7 cellular contexts compared by ENCODE assay signal in the genomic region with DNA sequence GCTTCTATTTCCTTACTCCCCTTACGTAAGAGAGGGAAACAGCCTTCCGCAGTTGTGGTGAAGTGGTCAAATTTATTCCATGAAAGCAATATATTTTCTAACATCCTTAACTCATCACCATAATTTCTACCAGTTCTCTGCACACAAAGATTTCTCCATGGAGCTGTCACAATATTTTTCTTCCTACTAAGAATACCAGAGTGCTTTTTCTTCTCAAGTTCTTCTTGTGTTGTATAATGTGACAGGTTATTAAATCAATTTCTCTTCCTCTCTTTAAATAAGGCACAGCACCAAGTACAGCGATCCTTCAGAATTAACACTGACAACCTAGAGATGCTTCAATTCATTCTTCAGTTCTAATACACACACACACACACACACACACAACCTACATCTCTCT.
"Had no signal": no experiment of that assay in that cellular context is flagged by ENCODE, and none has a peak within 500 bp of the region (broad histone marks: within the 10 kb centered on the region; RNA-seq: fewer than 3 reads in every experiment).

No MANE protein-coding gene starts in this region.

- H2AFZ ChIP-seq: GM23248 had no signal

- DNase-seq: GM23248, GOT3, H7, HFFc6, IMR-90 had no signal

- H3K9ac ChIP-seq: GM23248 had no signal

- H3K27ac ChIP-seq: GM23248 had no signal

- H3K9me3 ChIP-seq: HAP-1 had no signal

- H3K4me3 ChIP-seq: GM23248, HAP-1, K562 had no signal

- H3K36me3 ChIP-seq: HAP-1 had no signal
